In genomic region chr10:72353963-72354355, GRCh38 we compare ENCODE assay signal across 8 cellular contexts. TPM values are rescaled to one million over a fixed set of nuclear protein-coding genes. Genes with fewer than 3 reads are reported as not detected.
DNase-seq lines count a peak whose midpoint lies in the region; ATAC-seq and TF ChIP-seq lines count a peak whose summit lies in the region.

No MANE protein-coding gene starts in this region.

- H3K27me3 Mint-ChIP-seq in activated CD4-positive, alpha-beta T cell treated with anti-CD3 and anti-CD28 coated beads for 36 hours, result no peaks in the 10 kb centered on the region

- H3K27ac ChIP-seq in breast epithelium (peak overlapping the region; percentile 97 to 99), left lung (peak overlapping the region; percentile 94 to 97), tibial artery (peak overlapping the region; percentile 93 to 98)

- intact Hi-C loops in activated CD4-positive, alpha-beta T cell treated with anti-CD3 and anti-CD28 coated beads for 36 hours (cut with DNase I, micrococcal nuclease), result loop anchor here in 1 of 2 experiments (1.0 to 10.0 kb wide), 7 partner anchors 34 to 1391 kb away; partner anchors contain the start of genes ECD, FAM149B1, MCU and MICU1
- intact Hi-C loops in breast epithelium (cut with DNase I; ENCODE audit: low total_unique reads) (no loop called here), left lung (cut with DNase I) (no loop called here), tibial artery (cut with DNase I; ENCODE audit: low total_unique reads) (no loop called here)

- POLR2A ChIA-PET in activated CD4-positive, alpha-beta T cell treated with anti-CD3 and anti-CD28 coated beads for 36 hours (lab: Charles Lee), result interaction anchor here (0.7 kb wide), 1 partner anchor 118 kb away, joined by 4 read pairs; no protein-coding TSS in a partner anchor

- H3K36me3 Mint-ChIP-seq in activated CD4-positive, alpha-beta T cell treated with anti-CD3 and anti-CD28 coated beads for 36 hours (ENCODE audit: low read depth), result peaks cover 14% of the 10 kb centered on the region

- peaks cover 14 to 18% of the 10 kb centered on the region in 2 donors for H3K4me1 ChIP-seq in breast epithelium
- H3K4me1 ChIP-seq in left lung, result peaks cover 9 to 31% of the 10 kb centered on the region in 2 donors
- peaks cover 0 to 41% (median 27%) of the 10 kb centered on the region in 4 donors for H3K4me1 ChIP-seq in tibial artery

- no peak for TF ChIP-seq POLR2A in breast epithelium (IDR thresholded peaks at IDR 0.05)

- no peaks in the 10 kb centered on the region for H3K9me3 ChIP-seq in breast epithelium
- H3K9me3 ChIP-seq in left lung, result no peaks in the 10 kb centered on the region
- no peaks in the 10 kb centered on the region for H3K9me3 ChIP-seq in tibial artery

- H3K27ac Mint-ChIP-seq in activated CD4-positive, alpha-beta T cell treated with anti-CD3 and anti-CD28 coated beads for 36 hours, result peak overlapping the region; percentile 98

- DNase-seq in activated CD4-positive, alpha-beta T cell treated with anti-CD3 and anti-CD28 coated beads for 36 hours, result peak; percentile 25
- DNase-seq in activated CD4-positive, alpha-beta T cell treated with anti-CD3 and anti-CD28 coated beads, Interleukin-2, amount 50 U/mL, for 4 hours, result no peak
- DNase-seq in HuH-7.5 (ENCODE audit: low spot score), result peak; percentile 35
- no peak for DNase-seq in breast epithelium (ENCODE audit: low spot score in 2 of 2)
- peak in 1 of 2 donors; percentile 85 for DNase-seq in left lung
- DNase-seq in tibial artery, result peak; percentile 35 to 76
- DNase-seq in COR-L47 (lab: John Stamatoyannopoulos, UW), result no peak
- no peak for DNase-seq in activated CD4-positive, alpha-beta T cell treated with anti-CD3 and anti-CD28 coated beads, Interleukin-2, amount 50 U/mL, for 48 hours

- H3K9me3 Mint-ChIP-seq in activated CD4-positive, alpha-beta T cell treated with anti-CD3 and anti-CD28 coated beads for 36 hours (ENCODE audit: low read depth), result no peaks in the 10 kb centered on the region

- no peak for ATAC-seq in activated CD4-positive, alpha-beta T cell treated with anti-CD3 and anti-CD28 coated beads for 36 hours
- ATAC-seq in left lung, result peak; percentile 13

- H3K27me3 ChIP-seq in breast epithelium, result no peaks in the 10 kb centered on the region
- no peaks in the 10 kb centered on the region for H3K27me3 ChIP-seq in left lung
- no peaks in the 10 kb centered on the region for H3K27me3 ChIP-seq in tibial artery

- peak overlapping the region; percentile 78 to 81 (median 81) for H3K4me3 ChIP-seq in breast epithelium
- peak overlapping the region; percentile 75 to 96 for H3K4me3 ChIP-seq in left lung
- peak overlapping the region; percentile 62 to 89 for H3K4me3 ChIP-seq in tibial artery

- H3K4me1 Mint-ChIP-seq in activated CD4-positive, alpha-beta T cell treated with anti-CD3 and anti-CD28 coated beads for 36 hours, result peaks cover 35% of the 10 kb centered on the region

- CTCF ChIA-PET in activated CD4-positive, alpha-beta T cell treated with anti-CD3 and anti-CD28 coated beads for 36 hours (lab: Charles Lee), result interaction anchor here (1.2 to 1.5 kb wide), 2 partner anchors 14 to 137 kb away, joined by 3 to 7 read pairs; no protein-coding TSS in a partner anchor

- no peaks in the 10 kb centered on the region for H3K36me3 ChIP-seq in breast epithelium
- peaks cover 0 to 28% of the 10 kb centered on the region in 2 donors for H3K36me3 ChIP-seq in left lung
- H3K36me3 ChIP-seq in tibial artery, result peaks cover 0 to 20% (median 12%) of the 10 kb centered on the region in 3 donors

- TF ChIP-seq CTCF in breast epithelium (IDR thresholded peaks at IDR 0.05) (no peak), left lung (IDR thresholded peaks at IDR 0.05) (no peak), tibial artery (IDR thresholded peaks at IDR 0.05) (no peak)

- peak overlapping the region; percentile 82 for H3K4me3 Mint-ChIP-seq in activated CD4-positive, alpha-beta T cell treated with anti-CD3 and anti-CD28 coated beads for 36 hours

RNA-seq across cellular contexts. Expression of gene DNAJB12, which starts 0.8 kb away (rescaled TPM):
- total RNA-seq in activated CD4-positive, alpha-beta T cell treated with anti-CD3 and anti-CD28 coated beads for 36 hours, result 10 to 100 TPM; 19.7 to 21.9 TPM
- total RNA-seq in breast epithelium, result 10 to 100 TPM; 38.4 to 48.1 (median 38.7) TPM
- 10 to 100 TPM; 30.9 to 38.9 TPM for total RNA-seq in left lung

Comparison
In these comparisons a context has a peak if more than half of its experiments do, and no peak if none do; other contexts are left out.
1. DNase-seq: peak in activated CD4-positive, alpha-beta T cell treated with anti-CD3 and anti-CD28 coated beads for 36 hours (single experiment), HuH-7.5 (single experiment) and tibial artery (2 of 2); none in activated CD4-positive, alpha-beta T cell treated with anti-CD3 and anti-CD28 coated beads, Interleukin-2, amount 50 U/mL, for 4 hours (0 of 2), breast epithelium (0 of 2), COR-L47 (single experiment) and activated CD4-positive, alpha-beta T cell treated with anti-CD3 and anti-CD28 coated beads, Interleukin-2, amount 50 U/mL, for 48 hours (0 of 2).
2. Peak in every context shown above with its lines, with median percentiles within 50 percentile points of each other: H3K27ac ChIP-seq and H3K4me3 ChIP-seq.